25 cellular contexts compared by ENCODE assay signal in the genomic region with DNA sequence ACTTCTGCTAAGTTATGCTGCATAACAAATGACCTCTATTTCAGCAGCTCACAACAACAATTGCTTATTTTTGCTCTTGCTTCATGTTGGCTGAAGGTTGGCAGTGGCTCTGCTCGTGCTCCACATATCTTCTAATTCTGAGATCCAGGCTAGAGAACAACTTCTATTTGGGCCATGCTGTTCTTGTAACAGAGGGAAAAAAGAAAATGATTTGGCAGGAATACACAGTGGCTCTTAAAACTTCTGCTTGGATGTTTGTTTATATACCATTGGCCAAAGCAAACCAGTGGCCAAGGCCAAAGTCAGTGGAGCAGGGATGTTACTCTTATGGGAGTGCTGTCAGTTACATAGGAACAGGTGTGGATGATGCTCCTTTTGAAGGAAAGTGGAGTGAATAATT. TPM values are rescaled to one million over a fixed set of nuclear protein-coding genes. Genes with fewer than 3 reads are reported as not detected.
"Had no signal": no experiment of that assay in that cellular context is flagged by ENCODE, and none has a peak within 500 bp of the region (broad histone marks: within the 10 kb centered on the region; RNA-seq: fewer than 3 reads in every experiment).

No MANE protein-coding gene starts in this region.

- H3K27ac ChIP-seq: ascending aorta, esophagus squamous epithelium, SK-N-MC, suprapubic skin had no signal

- H3K4me3 Mint-ChIP-seq: activated B cell treated with CpG ODN at 0.5 μM for 24 hours; activated CD4-positive, alpha-beta memory T cell treated with anti-CD3 and anti-CD28 coated beads for 36 hours; activated naive CD4-positive, alpha-beta T cell treated with anti-CD3 and anti-CD28 coated beads for 36 hours; dendritic cell treated with granulocyte-macrophage colony-stimulating factor and Interleukin-4, amounts not matched to agents 40 ng/mL and 50 ng/mL, for 4 days; effector memory CD8-positive, alpha-beta T cell; nephron progenitor cell; type B pancreatic cell had no signal

- H3K27me3 ChIP-seq: ascending aorta, esophagus squamous epithelium, suprapubic skin had no signal

- H3K4me1 Mint-ChIP-seq: nephron progenitor cell had no signal

- ATAC-seq: effector memory CD8-positive, alpha-beta T cell; left colon; stimulated activated naive CD8-positive, alpha-beta T cell treated with anti-CD3 and anti-CD28 coated beads, Interleukin-15, Interleukin-2, amounts not matched to agents 100 U/mL and 50 U/mL, for 24 hours had no signal

- H3K9me3 Mint-ChIP-seq: activated B cell treated with CpG ODN at 0.5 μM for 24 hours; activated CD4-positive, alpha-beta memory T cell treated with anti-CD3 and anti-CD28 coated beads for 36 hours; activated naive CD4-positive, alpha-beta T cell treated with anti-CD3 and anti-CD28 coated beads for 36 hours; dendritic cell treated with granulocyte-macrophage colony-stimulating factor and Interleukin-4, amounts not matched to agents 40 ng/mL and 50 ng/mL, for 4 days; type B pancreatic cell had no signal

- H3K36me3 Mint-ChIP-seq: activated CD4-positive, alpha-beta memory T cell treated with anti-CD3 and anti-CD28 coated beads for 36 hours; type B pancreatic cell had no signal

- H3K36me3 ChIP-seq: ascending aorta, esophagus squamous epithelium, suprapubic skin had no signal

- H3K27me3 Mint-ChIP-seq: activated B cell treated with CpG ODN at 0.5 μM for 24 hours; activated CD4-positive, alpha-beta memory T cell treated with anti-CD3 and anti-CD28 coated beads for 36 hours; dendritic cell treated with granulocyte-macrophage colony-stimulating factor and Interleukin-4, amounts not matched to agents 40 ng/mL and 50 ng/mL, for 4 days; effector memory CD8-positive, alpha-beta T cell; progenitor cell of endocrine pancreas; type B pancreatic cell had no signal

- H3K9me3 ChIP-seq: ascending aorta, esophagus squamous epithelium, suprapubic skin had no signal

- H3K4me3 ChIP-seq: ascending aorta, esophagus squamous epithelium, SK-N-MC, suprapubic skin had no signal

- DNase-seq: activated B cell treated with CpG ODN at 0.5 μM for 24 hours; activated CD4-positive, alpha-beta memory T cell treated with anti-CD3 and anti-CD28 coated beads for 36 hours; activated CD4-positive, alpha-beta T cell treated with anti-CD3 and anti-CD28 coated beads for 4 hours; activated naive CD4-positive, alpha-beta T cell treated with anti-CD3 and anti-CD28 coated beads for 36 hours; activated T-cell treated with anti-CD3 and anti-CD28 coated beads, Interleukin-2, amount 50 U/mL, for 1 hour; cerebellar nuclear complex; effector memory CD8-positive, alpha-beta T cell; esophagus squamous epithelium; islet precursor cell; left colon; nephron progenitor cell; occipital lobe; stimulated activated CD4-positive, alpha-beta T cell treated with anti-CD3 and anti-CD28 coated beads, Interleukin-12 subunit alpha, Interleukin-12 subunit beta, amount 100 ng/mL, for 4 hours; stimulated activated CD4-positive, alpha-beta T cell treated with anti-CD3 and anti-CD28 coated beads, Interleukin-2, amount 100 ng/mL, for 24 hours; stimulated activated naive CD8-positive, alpha-beta T cell treated with anti-CD3 and anti-CD28 coated beads, Interleukin-15, Interleukin-2, amounts not matched to agents 100 U/mL and 50 U/mL, for 24 hours had no signal

- H3K27ac Mint-ChIP-seq: activated B cell treated with CpG ODN at 0.5 μM for 24 hours; activated CD4-positive, alpha-beta memory T cell treated with anti-CD3 and anti-CD28 coated beads for 36 hours; activated naive CD4-positive, alpha-beta T cell treated with anti-CD3 and anti-CD28 coated beads for 36 hours; dendritic cell treated with granulocyte-macrophage colony-stimulating factor and Interleukin-4, amounts not matched to agents 40 ng/mL and 50 ng/mL, for 4 days; effector memory CD8-positive, alpha-beta T cell; nephron progenitor cell; progenitor cell of endocrine pancreas; type B pancreatic cell had no signal

- H3K4me1 ChIP-seq: ascending aorta, esophagus squamous epithelium, suprapubic skin had no signal

RNA-seq across cellular contexts. Expression of a gene that starts 53.9 kb away (rescaled TPM):
- total RNA-seq: activated B cell treated with CpG ODN at 0.5 μM for 24 hours; activated CD4-positive, alpha-beta memory T cell treated with anti-CD3 and anti-CD28 coated beads for 36 hours; activated naive CD4-positive, alpha-beta T cell treated with anti-CD3 and anti-CD28 coated beads for 36 hours; ascending aorta; esophagus squamous epithelium; fibroblast of villous mesenchyme; glomerular endothelial cell; lung microvascular endothelial cell; myocyte; occipital lobe; progenitor cell of endocrine pancreas; suprapubic skin had no signal
